In genomic region chr10:111598433-111599059, GRCh38 we compare ENCODE assay signal across 8 cellular contexts.
DNase-seq lines count a peak whose midpoint lies in the region; ATAC-seq, FAIRE-seq and TF ChIP-seq lines count a peak whose summit lies in the region.

No MANE protein-coding gene starts in this region.

- ATAC-seq in GM21619 (IDR thresholded peaks at IDR 0.05; ENCODE audit: unreplicated experiment) (peak; percentile 94), HepG2 (peak; percentile 90)

- in situ Hi-C loops in HepG2 (cut with HindIII; ENCODE audit: extremely low pct_ligation_motif_present, low pct_unique_long_range_greater_than_20kb): no loop called here

- TF ChIP-seq CTCF in HepG2 (CRISPR knock-in tag; IDR thresholded peaks at IDR 0.05): peak; percentile 80

- TF ChIP-seq RAD21 in HepG2 (CRISPR knock-in tag; IDR thresholded peaks at IDR 0.05): peak; percentile 34; the same call in 1 of the 2 replicates

- BruUV-seq in HepG2 (replicated peaks; lab: Mats Ljungman, UMichigan): no TSS peak

- POLR2A ChIA-PET in HepG2 (lab: Yijun Ruan, JAX): no interaction called here

- 12% methylated on average over 4 of the region's 6 CpGs for WGBS in HepG2 (ENCODE audit: low lambda C conversion rate)

- intact Hi-C loops in HepG2 (cut with micrococcal nuclease; ENCODE audit: unreplicated experiment): no loop called here

- CTCF ChIA-PET in HepG2 (lab: Yijun Ruan, JAX; ENCODE audit: low intra/inter-chr PET ratio, low total read pairs): interaction anchor here (1.1 to 1.3 kb wide), 2 partner anchors 317 to 522 kb away, joined by 3 to 11 read pairs; partner anchors contain the start of gene ADRA2A

- H3K4me2 ChIP-seq in HepG2 (ENCODE audit: low read depth, low read length): no peak overlapping the region

- FAIRE-seq in HTR-8/SVneo (lab: Jason Lieb, UNC) (no peak), HepG2 (lab: Jason Lieb, UNC) (peak; percentile 89)

- no peak overlapping the region for H3K27ac ChIP-seq in HepG2 (ENCODE audit: extremely low read length, insufficient read depth, low read length)

- no peak for TF ChIP-seq EP300 in HepG2 (IDR thresholded peaks at IDR 0.05; ENCODE audit: low read depth in 2 of 2, low read length in 2 of 2)
- TF ChIP-seq EP300 in HepG2 (CRISPR knock-in tag; IDR thresholded peaks at IDR 0.05; ENCODE audit: borderline replicate concordance): no peak

- DNase-seq in NCI-H2171 treated with DMSO at 0.1 percent for 48 hours (lab: John Stamatoyannopoulos, UW): peak; percentile 39
- DNase-seq in NCI-H2171 (lab: John Stamatoyannopoulos, UW): no peak
- peak; percentile 3 for DNase-seq in HTR-8/SVneo (ENCODE audit: insufficient read length, low spot score)
- DNase-seq in T-helper 2 cell: peak in 3 of 5 experiments; percentile 2 to 49 (median 4)
- peak; percentile 46 for DNase-seq in cerebellar cortex (ENCODE audit: low spot score)
- DNase-seq in HepG2 (ENCODE audit: low spot score): peak; percentile 53
- peak; percentile 2 for DNase-seq in stimulated activated CD8-positive, alpha-beta memory T cell treated with anti-CD3 and anti-CD28 coated beads, Interleukin-15, amount 100 ng/mL, for 1 hour (ENCODE audit: low read depth)

- H3K79me2 ChIP-seq in HepG2 (ENCODE audit: insufficient read depth, low read length): no peaks in the 10 kb centered on the region

- H3K9me3 ChIP-seq in HepG2 (ENCODE audit: low read length): no peaks in the 10 kb centered on the region

- H3K27me3 ChIP-seq in HepG2 (ENCODE audit: control insufficient read depth in 1 of 2, insufficient read depth in 2 of 2, low read length in 2 of 2): no peaks in the 10 kb centered on the region

- no peaks in the 10 kb centered on the region for H3K36me3 ChIP-seq in HepG2 (replicated peaks in 1 of 2; ENCODE audit: control insufficient read depth in 1 of 2, insufficient read depth in 2 of 2, low read length in 2 of 2)

- no peaks in the 10 kb centered on the region for H4K20me1 ChIP-seq in HepG2 (ENCODE audit: insufficient read depth, low read length)

- H3K4me1 ChIP-seq in HepG2 (ENCODE audit: insufficient read depth, low read length): no peaks in the 10 kb centered on the region

- no peak overlapping the region for H3K9ac ChIP-seq in HepG2 (ENCODE audit: insufficient read depth, low read depth, low read length)

- TF ChIP-seq POLR2A in HepG2 (IDR thresholded peaks at IDR 0.05; ENCODE audit: insufficient read depth in 1 of 2, low read depth in 2 of 2, low read length in 2 of 2): no peak

- no peak overlapping the region for H3K4me3 ChIP-seq in HepG2 (replicated peaks in 1 of 3; ENCODE audit: insufficient read depth in 1 of 3, low read depth in 2 of 3, low read length in 3 of 3)

- H2AFZ ChIP-seq in HepG2 (ENCODE audit: low read length): no peak overlapping the region

TF ChIP-seq in HepG2, 621 proteins besides CTCF, POLR2A, EP300 and RAD21 (continues in another document):
- TF ChIP-seq HOMEZ (CRISPR knock-in tag; IDR thresholded peaks at IDR 0.05; ENCODE audit: low read depth): no peak
- TF ChIP-seq PRMT3 (CRISPR knock-in tag; IDR thresholded peaks at IDR 0.05; ENCODE audit: borderline replicate concordance, low read depth): no peak
- TF ChIP-seq NONO (IDR thresholded peaks at IDR 0.05): no peak
- TF ChIP-seq NONO (CRISPR knock-in tag; conservative IDR thresholded peaks at IDR 0.05): no peak
- no peak for TF ChIP-seq MTF2 (CRISPR knock-in tag; IDR thresholded peaks at IDR 0.05; ENCODE audit: borderline replicate concordance)
- TF ChIP-seq RFXANK (CRISPR knock-in tag; IDR thresholded peaks at IDR 0.05): no peak
- no peak for TF ChIP-seq ZNF710 (CRISPR knock-in tag; IDR thresholded peaks at IDR 0.05; ENCODE audit: borderline replicate concordance)
- 0 out of 2 replicates have a peak, but pooled peaks have one; percentile 6 for TF ChIP-seq CEBPG (CRISPR knock-in tag; IDR thresholded peaks at IDR 0.05)
- no peak for TF ChIP-seq SMARCC2 (IDR thresholded peaks at IDR 0.05)
- no peak for TF ChIP-seq SSRP1 (CRISPR knock-in tag; IDR thresholded peaks at IDR 0.05)
- no peak for TF ChIP-seq ZNF563 (CRISPR knock-in tag; IDR thresholded peaks at IDR 0.05)
- TF ChIP-seq ZNF703 (CRISPR knock-in tag; IDR thresholded peaks at IDR 0.05; ENCODE audit: borderline replicate concordance): no peak
- no peak for TF ChIP-seq FOXK1 (CRISPR knock-in tag; IDR thresholded peaks at IDR 0.05; ENCODE audit: borderline replicate concordance, low read depth)
- TF ChIP-seq ZNF784 (CRISPR knock-in tag; IDR thresholded peaks at IDR 0.05; ENCODE audit: borderline replicate concordance): no peak
- no peak for TF ChIP-seq DNMT1 (CRISPR knock-in tag; IDR thresholded peaks at IDR 0.05)
- peak; percentile 75 for TF ChIP-seq SMC3 (IDR thresholded peaks at IDR 0.05; ENCODE audit: low read length)
- TF ChIP-seq TEF (CRISPR knock-in tag; IDR thresholded peaks at IDR 0.05): peak; percentile 97
- no peak for TF ChIP-seq ZNF329 (CRISPR knock-in tag; IDR thresholded peaks at IDR 0.05; ENCODE audit: low read depth)
- TF ChIP-seq STAG1 (CRISPR knock-in tag; IDR thresholded peaks at IDR 0.05): peak; percentile 63
- TF ChIP-seq CSRNP2 (CRISPR knock-in tag; conservative IDR thresholded peaks at IDR 0.05; ENCODE audit: low read depth): no peak
- TF ChIP-seq POLR2G (IDR thresholded peaks at IDR 0.05; ENCODE audit: low read depth, low read length): no peak
- TF ChIP-seq ZBTB8A (CRISPR knock-in tag; IDR thresholded peaks at IDR 0.05; ENCODE audit: borderline replicate concordance, low read depth): no peak
- peak; percentile 22 for TF ChIP-seq TEAD3 (CRISPR knock-in tag; optimal IDR thresholded peaks at IDR 0.05; ENCODE audit: borderline replicate concordance)
- TF ChIP-seq ATRX (CRISPR knock-in tag; IDR thresholded peaks at IDR 0.05; ENCODE audit: borderline replicate concordance): no peak
- no peak for TF ChIP-seq IKZF5 (CRISPR knock-in tag; IDR thresholded peaks at IDR 0.05)
